In the genomic region with DNA sequence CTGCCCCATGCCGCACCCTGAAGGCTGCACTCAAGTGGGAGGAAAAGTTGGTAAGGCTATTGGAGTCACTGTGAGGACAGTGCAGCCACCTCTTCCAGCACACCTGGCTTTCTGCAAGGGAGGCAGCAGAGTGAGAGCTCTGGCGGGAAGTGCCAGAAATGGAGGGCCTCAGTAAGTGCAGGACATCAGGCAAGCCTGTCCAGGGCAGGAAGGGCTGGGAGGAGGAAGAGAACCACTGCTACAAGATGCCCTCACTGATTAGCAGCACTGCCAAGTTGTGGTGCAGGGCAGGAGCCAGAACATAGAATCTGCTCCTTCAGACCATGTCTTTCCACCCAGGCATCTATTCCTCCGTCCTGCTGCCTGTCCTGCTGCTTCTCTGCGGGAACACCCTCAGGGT, we compare ENCODE assay signal across 17 cellular contexts.
"Had no signal": no experiment of that assay in that cellular context is flagged by ENCODE, and none has a peak within 500 bp of the region (broad histone marks: within the 10 kb centered on the region; RNA-seq: fewer than 3 reads in every experiment).

No MANE protein-coding gene starts in this region.

- DNase-seq: effector memory CD4-positive, alpha-beta T cell; gastrocnemius medialis; heart right ventricle; hypothalamus; kidney glomerular epithelial cell; naive thymus-derived CD8-positive, alpha-beta T cell; nucleus accumbens; ovary; right cardiac atrium; stimulated activated CD4-positive, alpha-beta T cell treated with anti-CD3 and anti-CD28 coated beads, Interleukin-2, amount 100 ng/mL, for 48 hours had no signal

- FAIRE-seq: endometrium, islet of Langerhans had no signal

- H3K27me3 Mint-ChIP-seq: naive thymus-derived CD8-positive, alpha-beta T cell; stimulated activated naive CD8-positive, alpha-beta T cell treated with anti-CD3 and anti-CD28 coated beads, Interleukin-15, Interleukin-2, amounts not matched to agents 100 ng/mL and 50 ng/mL, for 24 hours had no signal

- H3K4me1 Mint-ChIP-seq: neural crest cell; stimulated activated effector memory CD8-positive, alpha-beta T cell treated with anti-CD3 and anti-CD28 coated beads, Interleukin-12 subunit alpha, Interleukin-12 subunit beta, amount 100 ng/mL, for 72 hours had no signal

- H3K4me3 ChIP-seq: gastrocnemius medialis, heart right ventricle, ovary, smooth muscle cell, tibial nerve had no signal

- ATAC-seq: gastrocnemius medialis; naive thymus-derived CD8-positive, alpha-beta T cell; right cardiac atrium; stimulated activated effector memory CD8-positive, alpha-beta T cell treated with anti-CD3 and anti-CD28 coated beads, Interleukin-12 subunit alpha, Interleukin-12 subunit beta, amount 100 ng/mL, for 72 hours had no signal

- H3K27ac ChIP-seq: heart right ventricle, ovary, tibial nerve had no signal

- H3K4me3 Mint-ChIP-seq: naive thymus-derived CD8-positive, alpha-beta T cell; neural crest cell; stimulated activated effector memory CD8-positive, alpha-beta T cell treated with anti-CD3 and anti-CD28 coated beads, Interleukin-12 subunit alpha, Interleukin-12 subunit beta, amount 100 ng/mL, for 72 hours; stimulated activated naive CD8-positive, alpha-beta T cell treated with anti-CD3 and anti-CD28 coated beads, Interleukin-15, Interleukin-2, amounts not matched to agents 100 ng/mL and 50 ng/mL, for 24 hours had no signal

- H3K27me3 ChIP-seq: gastrocnemius medialis, heart right ventricle, ovary, tibial nerve had no signal

- H3K9me3 Mint-ChIP-seq: naive thymus-derived CD8-positive, alpha-beta T cell; neural crest cell; stimulated activated effector memory CD8-positive, alpha-beta T cell treated with anti-CD3 and anti-CD28 coated beads, Interleukin-12 subunit alpha, Interleukin-12 subunit beta, amount 100 ng/mL, for 72 hours; stimulated activated naive CD8-positive, alpha-beta T cell treated with anti-CD3 and anti-CD28 coated beads, Interleukin-15, Interleukin-2, amounts not matched to agents 100 ng/mL and 50 ng/mL, for 24 hours had no signal

- H3K27ac Mint-ChIP-seq: naive thymus-derived CD8-positive, alpha-beta T cell; stimulated activated naive CD8-positive, alpha-beta T cell treated with anti-CD3 and anti-CD28 coated beads, Interleukin-15, Interleukin-2, amounts not matched to agents 100 ng/mL and 50 ng/mL, for 24 hours had no signal

- H3K9me3 ChIP-seq: gastrocnemius medialis, heart right ventricle, ovary, tibial nerve had no signal

- H3K4me1 ChIP-seq: heart right ventricle, tibial nerve had no signal
